In the genomic region with DNA sequence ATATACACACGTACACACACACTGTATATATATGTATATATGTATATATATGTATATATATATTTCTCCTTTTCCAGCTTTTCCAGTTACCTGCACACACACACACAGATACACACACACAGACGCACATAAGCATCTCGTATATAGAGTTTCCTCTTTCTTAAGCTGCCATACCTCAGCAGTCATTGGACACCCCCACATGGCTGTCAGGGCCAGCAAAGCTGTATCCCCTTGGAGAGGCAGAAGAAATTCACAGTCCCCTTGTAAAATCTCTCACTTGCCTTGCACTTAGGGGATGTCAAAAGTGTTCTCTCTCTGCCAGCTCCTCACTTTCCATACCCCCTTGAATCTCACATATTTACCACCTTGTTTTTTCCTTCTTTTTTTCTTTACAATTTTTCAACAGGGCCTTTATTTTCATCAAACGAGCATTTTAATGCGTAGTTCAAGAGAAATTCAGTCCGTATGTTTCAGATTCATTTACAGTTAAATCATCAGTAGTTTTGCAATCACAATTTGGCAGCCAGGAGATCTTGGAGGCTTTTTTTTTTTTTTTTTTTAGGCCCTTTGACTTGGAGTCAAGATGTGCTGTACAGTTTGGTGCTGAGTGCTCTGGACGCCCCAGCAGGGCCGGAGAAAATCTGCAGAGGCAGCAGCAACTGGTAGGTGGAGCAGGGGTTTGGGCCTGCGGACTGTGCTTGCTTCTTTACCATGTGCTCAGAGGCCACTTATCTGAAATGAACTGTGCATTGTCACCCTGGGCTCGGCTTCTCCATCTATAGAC, we compare ENCODE assay signal across 12 cellular contexts.
A peak's percentile ranks its signal among the peaks of the same experiment; 100 is the strongest.
DNase-seq lines count a peak whose midpoint lies in the region; ATAC-seq and TF ChIP-seq lines count a peak whose summit lies in the region.
"Had no signal": no experiment of that assay in that cellular context is flagged by ENCODE, and none has a peak within 500 bp of the region (broad histone marks: within the 10 kb centered on the region; RNA-seq: fewer than 3 reads in every experiment).

No MANE protein-coding gene starts in this region.

- H3K36me3 ChIP-seq in Peyer's patch (no peaks in the 10 kb centered on the region), ovary (no peaks in the 10 kb centered on the region)
- H3K36me3 ChIP-seq in CD8-positive, alpha-beta memory T cell (ENCODE audit: insufficient read depth, low read length), result no peaks in the 10 kb centered on the region
- H3K36me3 ChIP-seq: BLaER1 had no signal

- CTCF ChIA-PET in CD8-positive, alpha-beta memory T cell (lab: Charles Lee), result no interaction called here

- no peaks in the 10 kb centered on the region for H3K4me1 Mint-ChIP-seq in CD8-positive, alpha-beta memory T cell

- H3K27ac Mint-ChIP-seq in CD8-positive, alpha-beta memory T cell, result no peak overlapping the region

- H3K36me3 Mint-ChIP-seq in CD8-positive, alpha-beta memory T cell, result no peaks in the 10 kb centered on the region

- 39 to 43% (median 42%) methylated on average over 10 of the region's 10 CpGs for WGBS in ovary, 3 donors

- no peak overlapping the region for H3K4me3 Mint-ChIP-seq in CD8-positive, alpha-beta memory T cell

- TF ChIP-seq POLR2A in Peyer's patch (IDR thresholded peaks at IDR 0.05) (no peak), ovary (IDR thresholded peaks at IDR 0.05) (no peak)

- H3K27me3 Mint-ChIP-seq in CD8-positive, alpha-beta memory T cell, result no peaks in the 10 kb centered on the region

- TF ChIP-seq EP300 in ovary (IDR thresholded peaks at IDR 0.05), result no peak

- peak; percentile 82 for DNase-seq in AG08395 (ENCODE audit: low spot score)
- DNase-seq in Peyer's patch, result no peak
- DNase-seq in fibroblast of gingiva (ENCODE audit: low read depth), result peak; percentile 95
- peak; percentile 57 to 77 (median 68) for DNase-seq in ovary
- DNase-seq in CD8-positive, alpha-beta memory T cell, result no peak
- DNase-seq in caudate nucleus (lab: John Stamatoyannopoulos, UW), result no peak
- no peak for DNase-seq in activated naive CD4-positive, alpha-beta T cell treated with Interleukin-2 at 50 U/mL for 16 hours
- DNase-seq: activated CD8-positive, alpha-beta memory T cell treated with anti-CD3 and anti-CD28 coated beads, Interleukin-2, amount 50 U/mL, for 48 hours; stimulated activated CD4-positive, alpha-beta T cell treated with anti-CD3 and anti-CD28 coated beads, Interleukin-15, amount 100 ng/mL, for 24 hours; stimulated activated naive CD4-positive, alpha-beta T cell treated with Interleukin-2 at 50 U/mL for 16 hours had no signal

- POLR2A ChIA-PET in CD8-positive, alpha-beta memory T cell (lab: Charles Lee), result no interaction called here

- H3K27me3 ChIP-seq in Peyer's patch (no peaks in the 10 kb centered on the region), ovary (no peaks in the 10 kb centered on the region)
- H3K27me3 ChIP-seq in CD8-positive, alpha-beta memory T cell (ENCODE audit: insufficient read depth, low read length, poor library complexity, severe bottlenecking), result no peaks in the 10 kb centered on the region
- H3K27me3 ChIP-seq: BLaER1 had no signal

- ATAC-seq in GM21528 (IDR thresholded peaks at IDR 0.05; ENCODE audit: low FRiP score, unreplicated experiment), result no peak

- peak overlapping the region; percentile 25 to 78 (median 44) for H3K27ac ChIP-seq in Peyer's patch
- peak overlapping the region in 1 of 2 donors; percentile 60 for H3K27ac ChIP-seq in ovary
- no peak overlapping the region for H3K27ac ChIP-seq in CD8-positive, alpha-beta memory T cell (ENCODE audit: low read depth, low read length)
- H3K27ac ChIP-seq in caudate nucleus (ENCODE audit: low read depth, low read length), result no peak overlapping the region
- H3K27ac ChIP-seq: BLaER1 had no signal

- peaks cover 0 to 28% (median 5%) of the 10 kb centered on the region in 4 donors for H3K4me1 ChIP-seq in Peyer's patch
- H3K4me1 ChIP-seq in ovary (ENCODE audit: insufficient read depth), result peaks cover 36% of the 10 kb centered on the region
- no peaks in the 10 kb centered on the region for H3K4me1 ChIP-seq in CD8-positive, alpha-beta memory T cell (ENCODE audit: insufficient read depth, low read length)
- H3K4me1 ChIP-seq: BLaER1 had no signal

- intact Hi-C loops in ovary (cut with DNase I), result loop anchor here in 3 of 4 donors (2.0 to 10.0 kb wide), 4 partner anchors 96 to 320 kb away; a partner anchor contains a TSS

- H3K4me3 ChIP-seq in Peyer's patch (no peak overlapping the region), ovary (no peak overlapping the region)
- no peak overlapping the region for H3K4me3 ChIP-seq in CD8-positive, alpha-beta memory T cell (ENCODE audit: low read length)
- H3K4me3 ChIP-seq: BLaER1 had no signal

- H3K9me3 ChIP-seq in Peyer's patch (no peaks in the 10 kb centered on the region), ovary (no peaks in the 10 kb centered on the region)
- no peaks in the 10 kb centered on the region for H3K9me3 ChIP-seq in CD8-positive, alpha-beta memory T cell (ENCODE audit: low read length)
- H3K9me3 ChIP-seq: BLaER1 had no signal

- no peak for TF ChIP-seq CTCF in Peyer's patch (IDR thresholded peaks at IDR 0.05)
- no peak for TF ChIP-seq CTCF in ovary (IDR thresholded peaks at IDR 0.05)

- H3K9me3 Mint-ChIP-seq in CD8-positive, alpha-beta memory T cell, result peaks cover 0 to 4% (median 2%) of the 10 kb centered on the region in 5 donors

Comparison
In these comparisons a context has a peak if more than half of its experiments do, and no peak if none do; other contexts are left out.
1. DNase-seq: peak in AG08395 (single experiment), fibroblast of gingiva (single experiment) and ovary (5 of 5); none in Peyer's patch (0 of 3), CD8-positive, alpha-beta memory T cell (0 of 5), caudate nucleus (0 of 61) and activated naive CD4-positive, alpha-beta T cell treated with Interleukin-2 at 50 U/mL for 16 hours (single experiment).
2. H3K27ac ChIP-seq: peak in Peyer's patch (4 of 4); none in CD8-positive, alpha-beta memory T cell (single experiment) and caudate nucleus (single experiment).